ENCODE assay signal across 1 cellular context in the genomic region with DNA sequence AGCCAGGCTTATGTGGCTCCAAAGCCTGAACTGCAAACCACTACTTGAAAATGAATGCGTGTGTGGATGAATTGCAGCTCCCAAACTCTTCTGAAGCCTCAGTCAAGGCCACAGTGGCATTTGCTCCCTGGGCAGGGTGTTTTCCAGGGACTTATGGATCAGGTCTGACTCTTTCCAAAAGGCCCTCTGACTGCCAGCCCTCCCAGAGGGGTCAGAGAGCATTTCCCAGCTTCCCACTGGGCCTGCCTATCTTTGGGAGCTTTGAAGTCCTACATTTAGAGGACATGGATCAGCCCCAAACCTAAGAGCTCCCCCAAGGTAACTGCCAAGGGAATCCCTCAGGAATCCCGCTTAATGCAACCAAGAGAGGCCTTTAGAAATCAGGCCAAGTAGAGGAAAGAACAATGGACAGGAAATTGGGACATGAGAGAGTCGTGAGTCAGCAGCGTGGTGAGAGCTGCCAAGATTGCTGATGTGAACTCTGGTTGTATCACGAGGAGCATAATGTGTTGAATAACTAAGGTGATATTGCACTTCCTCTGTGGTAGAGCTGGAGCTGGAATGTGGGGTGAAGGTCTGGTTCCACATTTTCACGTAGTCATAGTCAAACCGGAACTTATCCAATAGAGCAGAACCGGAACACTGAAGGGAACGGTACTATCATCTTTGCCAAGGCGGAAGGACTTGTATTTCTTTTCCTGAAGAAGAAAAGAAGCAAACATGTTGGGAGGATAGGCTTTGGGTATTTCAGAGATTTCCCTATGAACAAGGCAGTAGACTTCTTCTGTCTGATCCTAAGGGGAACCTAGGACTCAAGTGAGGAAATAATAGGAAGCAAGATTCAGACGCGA.
TF ChIP-seq lines count a peak whose summit lies in the region.

No MANE protein-coding gene starts in this region.

TF ChIP-seq in HepG2, 621 proteins besides CTCF, POLR2A, EP300 and RAD21 (continued from another document and continues in another):
- TF ChIP-seq ARID5B (CRISPR knock-in tag; IDR thresholded peaks at IDR 0.05), result peak; percentile 85
- peak; percentile 81 for TF ChIP-seq NR2C2 (CRISPR knock-in tag; IDR thresholded peaks at IDR 0.05; ENCODE audit: borderline replicate concordance)
- 0 out of 2 replicates have a peak, but pooled peaks have one; percentile 23 for TF ChIP-seq KDM3A (CRISPR knock-in tag; IDR thresholded peaks at IDR 0.05; ENCODE audit: low read depth)
- peak; percentile 77 for TF ChIP-seq NFE2 (CRISPR knock-in tag; IDR thresholded peaks at IDR 0.05)
- TF ChIP-seq KDM1A (CRISPR knock-in tag; IDR thresholded peaks at IDR 0.05), result peak; percentile 60; the same call in 1 of the 2 replicates
- TF ChIP-seq, protein P1, sequence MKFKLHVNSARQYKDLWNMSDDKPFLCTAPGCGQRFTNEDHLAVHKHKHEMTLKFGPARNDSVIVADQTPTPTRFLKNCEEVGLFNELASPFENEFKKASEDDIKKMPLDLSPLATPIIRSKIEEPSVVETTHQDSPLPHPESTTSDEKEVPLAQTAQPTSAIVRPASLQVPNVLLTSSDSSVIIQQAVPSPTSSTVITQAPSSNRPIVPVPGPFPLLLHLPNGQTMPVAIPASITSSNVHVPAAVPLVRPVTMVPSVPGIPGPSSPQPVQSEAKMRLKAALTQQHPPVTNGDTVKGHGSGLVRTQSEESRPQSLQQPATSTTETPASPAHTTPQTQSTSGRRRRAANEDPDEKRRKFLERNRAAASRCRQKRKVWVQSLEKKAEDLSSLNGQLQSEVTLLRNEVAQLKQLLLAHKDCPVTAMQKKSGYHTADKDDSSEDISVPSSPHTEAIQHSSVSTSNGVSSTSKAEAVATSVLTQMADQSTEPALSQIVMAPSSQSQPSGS (CRISPR knock-in tag; IDR thresholded peaks at IDR 0.05), result peak; percentile 47; the same call in 1 of the 2 replicates
- TF ChIP-seq, protein P2, sequence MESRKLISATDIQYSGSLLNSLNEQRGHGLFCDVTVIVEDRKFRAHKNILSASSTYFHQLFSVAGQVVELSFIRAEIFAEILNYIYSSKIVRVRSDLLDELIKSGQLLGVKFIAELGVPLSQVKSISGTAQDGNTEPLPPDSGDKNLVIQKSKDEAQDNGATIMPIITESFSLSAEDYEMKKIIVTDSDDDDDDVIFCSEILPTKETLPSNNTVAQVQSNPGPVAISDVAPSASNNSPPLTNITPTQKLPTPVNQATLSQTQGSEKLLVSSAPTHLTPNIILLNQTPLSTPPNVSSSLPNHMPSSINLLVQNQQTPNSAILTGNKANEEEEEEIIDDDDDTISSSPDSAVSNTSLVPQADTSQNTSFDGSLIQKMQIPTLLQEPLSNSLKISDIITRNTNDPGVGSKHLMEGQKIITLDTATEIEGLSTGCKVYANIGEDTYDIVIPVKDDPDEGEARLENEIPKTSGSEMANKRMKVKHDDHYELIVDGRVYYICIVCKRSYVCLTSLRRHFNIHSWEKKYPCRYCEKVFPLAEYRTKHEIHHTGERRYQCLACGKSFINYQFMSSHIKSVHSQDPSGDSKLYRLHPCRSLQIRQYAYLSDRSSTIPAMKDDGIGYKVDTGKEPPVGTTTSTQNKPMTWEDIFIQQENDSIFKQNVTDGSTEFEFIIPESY (CRISPR knock-in tag; IDR thresholded peaks at IDR 0.05), result 0 out of 2 replicates have a peak, but pooled peaks have one; percentile 33
- TF ChIP-seq TEAD3 (CRISPR knock-in tag; optimal IDR thresholded peaks at IDR 0.05; ENCODE audit: borderline replicate concordance), result peak; percentile 55
- TF ChIP-seq ETV6 (CRISPR knock-in tag; conservative IDR thresholded peaks at IDR 0.05), result no peak
- TF ChIP-seq ZKSCAN8 (CRISPR knock-in tag; IDR thresholded peaks at IDR 0.05; ENCODE audit: borderline replicate concordance), result peak; percentile 38; the same call in 1 of the 2 replicates
- peak; percentile 42; the same call in 1 of the 2 replicates for TF ChIP-seq ZNF792 (CRISPR knock-in tag; IDR thresholded peaks at IDR 0.05)
- peak; percentile 27; the same call in 1 of the 2 replicates for TF ChIP-seq THAP11 (CRISPR knock-in tag; IDR thresholded peaks at IDR 0.05)
- TF ChIP-seq FOSL1 (CRISPR knock-in tag; IDR thresholded peaks at IDR 0.05; ENCODE audit: borderline replicate concordance), result peak; percentile 66; the same call in 1 of the 2 replicates
- TF ChIP-seq, protein P3, sequence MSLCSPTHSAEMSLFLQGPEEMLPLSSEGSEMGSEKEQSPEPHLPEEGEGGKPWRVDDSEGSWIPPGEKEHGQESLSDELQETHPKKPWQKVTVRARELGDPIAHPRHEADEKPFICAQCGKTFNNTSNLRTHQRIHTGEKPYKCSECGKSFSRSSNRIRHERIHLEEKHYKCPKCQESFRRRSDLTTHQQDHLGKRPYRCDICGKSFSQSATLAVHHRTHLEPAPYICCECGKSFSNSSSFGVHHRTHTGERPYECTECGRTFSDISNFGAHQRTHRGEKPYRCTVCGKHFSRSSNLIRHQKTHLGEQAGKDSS (CRISPR knock-in tag; IDR thresholded peaks at IDR 0.05; ENCODE audit: borderline replicate concordance, low read depth), result peak; percentile 38; the same call in 1 of the 2 replicates
- TF ChIP-seq MED8 (CRISPR knock-in tag; IDR thresholded peaks at IDR 0.05; ENCODE audit: insufficient replicate concordance), result peak; percentile 63
- TF ChIP-seq SOX6 (IDR thresholded peaks at IDR 0.05), result no peak
- peak; percentile 64; the same call in 1 of the 2 replicates for TF ChIP-seq SOX6 (CRISPR knock-in tag; IDR thresholded peaks at IDR 0.05)
- peak; percentile 85 for TF ChIP-seq ZNF143 (CRISPR knock-in tag; IDR thresholded peaks at IDR 0.05)
- no peak for TF ChIP-seq CBX1 (IDR thresholded peaks at IDR 0.05; ENCODE audit: low read depth)
- TF ChIP-seq IRF2 (CRISPR knock-in tag; IDR thresholded peaks at IDR 0.05), result peak; percentile 35; the same call in 1 of the 2 replicates
- TF ChIP-seq ZNF687 (CRISPR knock-in tag; IDR thresholded peaks at IDR 0.05), result peak; percentile 36; the same call in 1 of the 2 replicates
- TF ChIP-seq TCF7L2 (IDR thresholded peaks at IDR 0.05; ENCODE audit: low read depth, low read length), result no peak; the same call in 1 of the 2 replicates
- peak; percentile 89 for TF ChIP-seq RARA (CRISPR knock-in tag; IDR thresholded peaks at IDR 0.05)
- TF ChIP-seq NFIC (IDR thresholded peaks at IDR 0.05; ENCODE audit: low read length), result peak; percentile 64
- peak; percentile 85 for TF ChIP-seq ETV5 (CRISPR knock-in tag; IDR thresholded peaks at IDR 0.05; ENCODE audit: borderline replicate concordance)
- peak in 1 of 2 experiments; percentile 65; a peak in 2 of 4 replicates for TF ChIP-seq NR2F1 (CRISPR knock-in tag; IDR thresholded peaks at IDR 0.05)
- TF ChIP-seq CEBPB (IDR thresholded peaks at IDR 0.05; ENCODE audit: borderline replicate concordance, low read depth, low read length), result peak; percentile 51; the same call in 1 of the 2 replicates
- TF ChIP-seq, protein P4, sequence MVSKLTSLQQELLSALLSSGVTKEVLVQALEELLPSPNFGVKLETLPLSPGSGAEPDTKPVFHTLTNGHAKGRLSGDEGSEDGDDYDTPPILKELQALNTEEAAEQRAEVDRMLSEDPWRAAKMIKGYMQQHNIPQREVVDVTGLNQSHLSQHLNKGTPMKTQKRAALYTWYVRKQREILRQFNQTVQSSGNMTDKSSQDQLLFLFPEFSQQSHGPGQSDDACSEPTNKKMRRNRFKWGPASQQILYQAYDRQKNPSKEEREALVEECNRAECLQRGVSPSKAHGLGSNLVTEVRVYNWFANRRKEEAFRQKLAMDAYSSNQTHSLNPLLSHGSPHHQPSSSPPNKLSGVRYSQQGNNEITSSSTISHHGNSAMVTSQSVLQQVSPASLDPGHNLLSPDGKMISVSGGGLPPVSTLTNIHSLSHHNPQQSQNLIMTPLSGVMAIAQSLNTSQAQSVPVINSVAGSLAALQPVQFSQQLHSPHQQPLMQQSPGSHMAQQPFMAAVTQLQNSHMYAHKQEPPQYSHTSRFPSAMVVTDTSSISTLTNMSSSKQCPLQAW (CRISPR knock-in tag; IDR thresholded peaks at IDR 0.05), result peak; percentile 34; the same call in 1 of the 2 replicates
- TF ChIP-seq RXRB (CRISPR knock-in tag; IDR thresholded peaks at IDR 0.05; ENCODE audit: borderline replicate concordance), result peak; percentile 85
- TF ChIP-seq MED1 (CRISPR knock-in tag; IDR thresholded peaks at IDR 0.05), result peak; percentile 55
- TF ChIP-seq ZNF616 (CRISPR knock-in tag; IDR thresholded peaks at IDR 0.05; ENCODE audit: low read depth), result no peak
- peak; percentile 62; the same call in 1 of the 2 replicates for TF ChIP-seq ZNF609 (CRISPR knock-in tag; IDR thresholded peaks at IDR 0.05; ENCODE audit: borderline replicate concordance)
- peak; percentile 49; the same call in 1 of the 2 replicates for TF ChIP-seq GABPB1 (CRISPR knock-in tag; IDR thresholded peaks at IDR 0.05)
- TF ChIP-seq SATB2 (CRISPR knock-in tag; IDR thresholded peaks at IDR 0.05), result no peak
- no peak for TF ChIP-seq ZNF382 (CRISPR knock-in tag; IDR thresholded peaks at IDR 0.05; ENCODE audit: borderline replicate concordance)
- 0 out of 2 replicates have a peak, but pooled peaks have one; percentile 18 for TF ChIP-seq ZMYM2 (CRISPR knock-in tag; IDR thresholded peaks at IDR 0.05)
- TF ChIP-seq WIZ (CRISPR knock-in tag; IDR thresholded peaks at IDR 0.05), result 0 out of 2 replicates have a peak, but pooled peaks have one; percentile 34
